9 cellular contexts compared by ENCODE assay signal in the genomic region with DNA sequence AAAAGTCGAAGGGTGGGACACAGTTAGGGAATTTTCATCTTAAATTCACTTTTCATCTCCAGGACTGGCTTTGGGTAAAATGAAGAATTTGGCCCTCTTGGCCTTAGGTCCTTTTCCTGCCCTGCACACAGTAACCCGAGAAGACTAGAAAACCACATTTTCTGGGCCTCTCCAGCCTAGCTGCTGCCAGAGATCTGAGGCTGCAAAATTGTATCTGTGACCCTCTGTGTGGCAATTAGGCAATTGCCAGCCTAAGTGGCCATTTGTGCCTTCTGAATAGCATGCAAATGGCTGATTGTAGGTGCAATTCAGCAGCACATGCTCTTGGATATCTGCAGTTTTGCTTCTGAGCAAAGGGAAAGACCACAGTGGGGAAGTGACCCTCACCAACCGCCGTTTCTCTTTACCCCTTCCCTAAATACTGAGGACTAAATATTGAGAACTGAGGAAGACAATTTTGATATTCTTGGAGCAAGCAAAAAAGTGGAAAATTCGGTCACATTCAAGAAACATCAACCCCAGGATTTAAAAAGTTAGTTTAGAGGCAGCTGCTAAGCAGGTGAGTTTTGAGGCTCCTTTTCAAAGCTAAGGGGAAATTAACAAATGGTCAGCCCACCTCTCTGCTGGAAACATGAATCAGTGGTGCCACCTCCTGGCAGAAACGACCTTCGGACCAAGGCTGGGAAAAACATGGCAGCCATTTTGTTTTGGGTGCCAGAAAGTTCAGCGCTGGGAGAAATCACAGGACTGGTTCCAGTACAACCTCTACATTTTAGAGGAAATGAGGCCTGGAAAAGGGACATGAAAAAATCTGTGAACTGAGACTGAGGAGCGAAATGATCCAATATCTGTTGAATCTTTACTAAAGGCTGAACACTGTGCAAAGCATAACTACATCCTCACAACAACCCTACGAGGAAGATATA. TPM values are rescaled to one million over a fixed set of nuclear protein-coding genes. Genes with fewer than 3 reads are reported as not detected.
A peak's percentile ranks its signal among the peaks of the same experiment; 100 is the strongest.
DNase-seq lines count a peak whose midpoint lies in the region; ATAC-seq and TF ChIP-seq lines count a peak whose summit lies in the region.
"Had no signal": no experiment of that assay in that cellular context is flagged by ENCODE, and none has a peak within 500 bp of the region (broad histone marks: within the 10 kb centered on the region; RNA-seq: fewer than 3 reads in every experiment).

No MANE protein-coding gene starts in this region.

- DNase-seq in C1 segment of cervical spinal cord (lab: John Stamatoyannopoulos, UW): peak in 8 of 14 donors; percentile 0 to 22 (median 3)
- DNase-seq in MV-4-11 (lab: John Stamatoyannopoulos, UW): peak; percentile 7
- DNase-seq in activated naive CD8-positive, alpha-beta T cell treated with anti-CD3 and anti-CD28 coated beads, Interleukin-2, amount 50 U/mL, for 24 hours: peak; percentile 40
- DNase-seq in left lung: peak in 1 of 2 donors; percentile 43
- DNase-seq in effector CD4-positive, alpha-beta T cell: no peak
- no peak for DNase-seq in NCI-H1694 treated with DMSO at 0.1 percent for 48 hours (lab: John Stamatoyannopoulos, UW)
- no peak for DNase-seq in SIG-M5 treated with dmso at 0.1 percent for 504 hours (lab: John Stamatoyannopoulos, UW; ENCODE audit: unreplicated experiment)

- peaks cover 15% of the 10 kb centered on the region for H3K27me3 Mint-ChIP-seq in activated naive CD8-positive, alpha-beta T cell treated with anti-CD3 and anti-CD28 coated beads, Interleukin-2, amount 50 U/mL, for 24 hours

- no peaks in the 10 kb centered on the region for H3K4me1 ChIP-seq in left lung

- H3K9me3 ChIP-seq in left lung: no peaks in the 10 kb centered on the region

- H3K27ac Mint-ChIP-seq in activated naive CD8-positive, alpha-beta T cell treated with anti-CD3 and anti-CD28 coated beads, Interleukin-2, amount 50 U/mL, for 24 hours: no peak overlapping the region

- no peak for ATAC-seq in activated naive CD8-positive, alpha-beta T cell treated with anti-CD3 and anti-CD28 coated beads, Interleukin-2, amount 50 U/mL, for 24 hours
- peak; percentile 87 for ATAC-seq in left lung

- intact Hi-C loops in left lung (cut with DNase I): loop anchor here in 1 of 2 donors (10.0 kb wide), 1 partner anchor 145 kb away; no protein-coding TSS in a partner anchor

- H3K4me3 ChIP-seq in GM12875 (ENCODE audit: low read depth, low read length) (no peak overlapping the region), left lung (no peak overlapping the region)
- H3K4me3 ChIP-seq: skin epidermis had no signal

- no peaks in the 10 kb centered on the region for H3K4me1 Mint-ChIP-seq in activated naive CD8-positive, alpha-beta T cell treated with anti-CD3 and anti-CD28 coated beads, Interleukin-2, amount 50 U/mL, for 24 hours

- H3K9me3 Mint-ChIP-seq in activated naive CD8-positive, alpha-beta T cell treated with anti-CD3 and anti-CD28 coated beads, Interleukin-2, amount 50 U/mL, for 24 hours: no peaks in the 10 kb centered on the region

- H3K27me3 ChIP-seq in left lung: no peaks in the 10 kb centered on the region

- no peaks in the 10 kb centered on the region for H3K36me3 Mint-ChIP-seq in activated naive CD8-positive, alpha-beta T cell treated with anti-CD3 and anti-CD28 coated beads, Interleukin-2, amount 50 U/mL, for 24 hours (ENCODE audit: low read depth)

- H3K4me3 Mint-ChIP-seq in activated naive CD8-positive, alpha-beta T cell treated with anti-CD3 and anti-CD28 coated beads, Interleukin-2, amount 50 U/mL, for 24 hours: no peak overlapping the region

- TF ChIP-seq CTCF in GM12875 (IDR thresholded peaks at IDR 0.05; ENCODE audit: borderline replicate concordance, insufficient read depth, low read depth, low read length) (peak; percentile 59; the same call in 1 of the 2 replicates), left lung (IDR thresholded peaks at IDR 0.05) (peak; percentile 49 to 50)

- no peaks in the 10 kb centered on the region for H3K36me3 ChIP-seq in left lung

- H3K27ac ChIP-seq in left lung: no peak overlapping the region
- H3K27ac ChIP-seq: skin epidermis had no signal

RNA-seq across cellular contexts. Expression of gene PRTG, which starts 56.6 kb away (rescaled TPM):
- total RNA-seq in left lung: 10 to 100 TPM in 1 of 2 donors, 1 to 10 TPM in 1; 7.5 to 10.7 TPM

Comparison
In these comparisons a context has a peak if more than half of its experiments do, and no peak if none do; other contexts are left out.
1. DNase-seq: peak in C1 segment of cervical spinal cord (8 of 14), MV-4-11 (single experiment) and activated naive CD8-positive, alpha-beta T cell treated with anti-CD3 and anti-CD28 coated beads, Interleukin-2, amount 50 U/mL, for 24 hours (single experiment); none in effector CD4-positive, alpha-beta T cell (single experiment), NCI-H1694 treated with DMSO at 0.1 percent for 48 hours (single experiment) and SIG-M5 treated with dmso at 0.1 percent for 504 hours (single experiment).